Comparison of ENCODE assay signal across 8 cellular contexts in the genomic region with DNA sequence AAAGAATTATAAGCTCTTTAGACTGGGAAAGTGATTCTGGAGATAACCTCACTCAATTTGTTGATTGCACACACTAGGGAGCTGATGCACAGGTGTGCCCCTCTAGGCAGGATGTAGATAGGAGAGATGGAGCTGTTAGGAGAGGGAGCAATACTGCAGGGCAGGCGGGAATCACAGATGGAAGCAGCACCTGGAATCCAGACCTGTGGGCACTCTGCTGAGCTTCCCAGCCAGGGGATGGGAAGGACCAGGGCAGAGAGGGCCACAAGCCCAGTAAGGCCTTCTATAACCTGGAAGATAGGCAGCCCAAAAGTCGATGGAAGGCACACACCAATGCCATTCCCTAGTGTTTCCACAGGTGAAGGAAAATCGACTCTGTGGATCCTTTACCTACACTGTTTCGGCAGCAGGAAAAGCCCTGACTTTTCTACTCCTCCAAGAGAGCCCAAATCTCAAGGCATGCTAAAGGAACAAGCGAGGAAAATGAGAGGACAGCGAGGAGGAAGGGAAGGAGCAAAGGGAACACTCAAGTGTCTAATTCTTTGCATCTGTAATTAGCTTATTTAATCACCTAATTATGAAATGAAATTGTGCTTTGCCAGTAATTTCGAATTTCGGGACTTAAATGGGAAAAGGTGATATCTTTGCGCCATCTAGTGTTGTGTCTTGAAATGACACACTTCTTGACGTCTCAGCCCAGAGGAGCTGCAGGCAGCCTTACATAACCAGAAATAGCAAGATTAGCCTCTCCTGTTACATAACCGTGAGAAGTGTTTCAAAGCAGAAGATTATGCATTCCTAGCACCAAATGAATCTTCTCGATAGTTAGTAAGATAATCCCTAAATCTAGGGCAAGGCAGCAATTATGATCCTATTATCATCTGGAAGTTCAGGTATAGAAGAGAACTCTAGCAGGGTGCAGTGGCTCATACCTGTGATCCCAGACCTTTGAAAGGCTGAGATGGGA. TPM values are rescaled to one million over a fixed set of nuclear protein-coding genes. Genes with fewer than 3 reads are reported as not detected.
A peak's percentile ranks its signal among the peaks of the same experiment; 100 is the strongest.
DNase-seq lines count a peak whose midpoint lies in the region; ATAC-seq, FAIRE-seq and TF ChIP-seq lines count a peak whose summit lies in the region.

No MANE protein-coding gene starts in this region.

- H3K27me3 ChIP-seq in tibial artery: no peaks in the 10 kb centered on the region

- H3K79me2 ChIP-seq in OCI-LY7 (ENCODE audit: insufficient read depth, low read depth, low read length): no peaks in the 10 kb centered on the region

- POLR2A ChIA-PET in OCI-LY7 (lab: Charles Lee): interaction anchor here (0.8 to 1.8 kb wide), 3 partner anchors 228 to 546 kb away, joined by 3 to 8 read pairs (median 3); no protein-coding TSS in a partner anchor

- CTCF ChIA-PET in OCI-LY7 (lab: Charles Lee; ENCODE audit: unreplicated experiment): interaction anchor here (0.6 to 2.5 kb wide), 7 partner anchors 12 to 1448 kb away, joined by 3 to 11 read pairs (median 3); a partner anchor contains a TSS

- H2AFZ ChIP-seq in OCI-LY7 (ENCODE audit: low read length): no peak overlapping the region

- no peaks in the 10 kb centered on the region for H3K9me2 ChIP-seq in OCI-LY7 (ENCODE audit: insufficient read depth, low read length)

- BruUV-seq in OCI-LY7 (replicated peaks; lab: Mats Ljungman, UMichigan): no TSS peak

- no peak overlapping the region for H3K4me2 ChIP-seq in OCI-LY7 (ENCODE audit: low read length)

- ATAC-seq in GM19035 (IDR thresholded peaks at IDR 0.05; ENCODE audit: unreplicated experiment): peak; percentile 70

- H3K27ac ChIP-seq in OCI-LY7 (ENCODE audit: low read depth, low read length, poor library complexity, severe bottlenecking) (no peak overlapping the region), tibial artery (peak overlapping the region in 1 of 2 donors; percentile 40)

- H3K4me3 ChIP-seq in OCI-LY7 (ENCODE audit: low read depth, low read length, poor library complexity, severe bottlenecking): no peak overlapping the region
- no peak overlapping the region for H3K4me3 ChIP-seq in tibial artery

- peak; percentile 94 for FAIRE-seq in D721Med (lab: Jason Lieb, UNC)

- intact Hi-C loops in OCI-LY7 (cut with micrococcal nuclease; ENCODE audit: unreplicated experiment): loop anchor here (1.0 to 10.0 kb wide), 3 partner anchors 396 to 993 kb away; a partner anchor contains a TSS
- intact Hi-C loops in tibial artery (cut with DNase I; ENCODE audit: low total_unique reads): no loop called here

- H3K9me3 ChIP-seq in OCI-LY7 (ENCODE audit: low read length) (no peaks in the 10 kb centered on the region), tibial artery (no peaks in the 10 kb centered on the region)

- TF ChIP-seq CTCF in D721Med (IDR thresholded peaks at IDR 0.05; ENCODE audit: insufficient read depth, missing control alignments) (peak; percentile 93), OCI-LY7 (conservative IDR thresholded peaks at IDR 0.05; ENCODE audit: low read length) (peak; percentile 89), tibial artery (IDR thresholded peaks at IDR 0.05) (peak; percentile 83 to 92)

- H3K36me3 ChIP-seq in OCI-LY7 (ENCODE audit: insufficient read depth, low read length) (no peaks in the 10 kb centered on the region), tibial artery (no peaks in the 10 kb centered on the region)

- H3K4me1 ChIP-seq in OCI-LY7 (ENCODE audit: insufficient read depth, low read length, poor library complexity, severe bottlenecking): no peaks in the 10 kb centered on the region
- H3K4me1 ChIP-seq in tibial artery: peaks cover 0 to 19% (median 10%) of the 10 kb centered on the region in 4 donors

- DNase-seq in D721Med (ENCODE audit: insufficient read length, low spot score) (peak; percentile 52), HK-2 (ENCODE audit: unreplicated experiment) (peak; percentile 26), OCI-LY7 (ENCODE audit: low spot score) (peak; percentile 73), cerebellum (ENCODE audit: low spot score) (peak; percentile 92), kidney tubule cell (ENCODE audit: low spot score) (peak; percentile 76), tibial artery (peak in 1 of 2 donors; percentile 45)
- DNase-seq in stimulated activated CD4-positive, alpha-beta T cell treated with anti-CD3 and anti-CD28 coated beads, Interleukin-12 subunit alpha, Interleukin-12 subunit beta, amount 100 ng/mL, for 4 hours: no peak

- no peaks in the 10 kb centered on the region for H4K20me1 ChIP-seq in OCI-LY7 (ENCODE audit: insufficient read depth, low read length)

RNA-seq across cellular contexts. Expression of a gene that starts 31.0 kb away (rescaled TPM):
- total RNA-seq in OCI-LY7 (2014; rRNA removed; shearing (Covaris generic)): 0.26 and 0.38 TPM in 2 replicates
- 0.53 and 0.77 TPM in 2 replicates for total RNA-seq in OCI-LY7 (2022)
- 1.00 TPM for total RNA-seq in cerebellum
